1 cellular context compared by ENCODE assay signal in the genomic region with DNA sequence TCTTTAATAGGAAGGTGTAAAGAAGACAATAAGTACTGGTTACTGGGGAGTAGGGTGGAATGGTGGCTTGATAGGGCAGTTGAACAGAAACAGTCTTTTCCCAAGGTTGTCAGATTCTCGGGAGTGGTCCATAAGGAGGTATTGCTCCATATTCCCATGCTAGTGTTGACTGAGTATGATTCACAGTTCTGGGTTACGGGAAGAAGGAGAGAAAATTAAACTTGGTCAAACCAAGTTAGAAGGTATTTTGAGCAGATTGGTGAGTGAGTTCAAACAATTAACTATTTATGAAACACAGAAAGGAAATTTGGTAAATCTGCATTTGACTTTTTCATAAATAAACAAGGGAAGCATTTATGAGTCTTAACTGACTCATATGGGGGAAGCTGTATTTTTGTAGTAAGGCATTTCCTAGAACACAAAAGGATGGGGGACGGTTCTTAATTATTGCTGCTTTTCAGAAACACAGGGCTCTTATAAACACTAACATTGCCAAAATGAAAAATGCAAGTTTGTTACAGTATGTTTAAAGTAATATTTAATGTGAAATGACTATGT.
A peak's percentile ranks its signal among the peaks of the same experiment; 100 is the strongest.
TF ChIP-seq lines count a peak whose summit lies in the region.

No MANE protein-coding gene starts in this region.

TF ChIP-seq in IMR-90, 13 proteins besides CTCF, POLR2A, EP300 and RAD21:
- TF ChIP-seq, protein P1, sequence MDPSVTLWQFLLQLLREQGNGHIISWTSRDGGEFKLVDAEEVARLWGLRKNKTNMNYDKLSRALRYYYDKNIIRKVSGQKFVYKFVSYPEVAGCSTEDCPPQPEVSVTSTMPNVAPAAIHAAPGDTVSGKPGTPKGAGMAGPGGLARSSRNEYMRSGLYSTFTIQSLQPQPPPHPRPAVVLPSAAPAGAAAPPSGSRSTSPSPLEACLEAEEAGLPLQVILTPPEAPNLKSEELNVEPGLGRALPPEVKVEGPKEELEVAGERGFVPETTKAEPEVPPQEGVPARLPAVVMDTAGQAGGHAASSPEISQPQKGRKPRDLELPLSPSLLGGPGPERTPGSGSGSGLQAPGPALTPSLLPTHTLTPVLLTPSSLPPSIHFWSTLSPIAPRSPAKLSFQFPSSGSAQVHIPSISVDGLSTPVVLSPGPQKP (IDR thresholded peaks at IDR 0.05; ENCODE audit: borderline replicate concordance, low read depth, low read length) = no peak
- no peak for TF ChIP-seq MXI1 (IDR thresholded peaks at IDR 0.05; ENCODE audit: borderline replicate concordance, low read depth, low read length)
- peak; percentile 57; the same call in 1 of the 2 replicates for TF ChIP-seq CEBPB (IDR thresholded peaks at IDR 0.05; ENCODE audit: low read depth, low read length)
- TF ChIP-seq FOS (IDR thresholded peaks at IDR 0.05; ENCODE audit: low read depth, low read length) = no peak
- TF ChIP-seq, protein P2, sequence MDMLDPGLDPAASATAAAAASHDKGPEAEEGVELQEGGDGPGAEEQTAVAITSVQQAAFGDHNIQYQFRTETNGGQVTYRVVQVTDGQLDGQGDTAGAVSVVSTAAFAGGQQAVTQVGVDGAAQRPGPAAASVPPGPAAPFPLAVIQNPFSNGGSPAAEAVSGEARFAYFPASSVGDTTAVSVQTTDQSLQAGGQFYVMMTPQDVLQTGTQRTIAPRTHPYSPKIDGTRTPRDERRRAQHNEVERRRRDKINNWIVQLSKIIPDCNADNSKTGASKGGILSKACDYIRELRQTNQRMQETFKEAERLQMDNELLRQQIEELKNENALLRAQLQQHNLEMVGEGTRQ (IDR thresholded peaks at IDR 0.05; ENCODE audit: low read depth, low read length) = no peak
